Comparison of ENCODE assay signal across 8 cellular contexts in the genomic region with DNA sequence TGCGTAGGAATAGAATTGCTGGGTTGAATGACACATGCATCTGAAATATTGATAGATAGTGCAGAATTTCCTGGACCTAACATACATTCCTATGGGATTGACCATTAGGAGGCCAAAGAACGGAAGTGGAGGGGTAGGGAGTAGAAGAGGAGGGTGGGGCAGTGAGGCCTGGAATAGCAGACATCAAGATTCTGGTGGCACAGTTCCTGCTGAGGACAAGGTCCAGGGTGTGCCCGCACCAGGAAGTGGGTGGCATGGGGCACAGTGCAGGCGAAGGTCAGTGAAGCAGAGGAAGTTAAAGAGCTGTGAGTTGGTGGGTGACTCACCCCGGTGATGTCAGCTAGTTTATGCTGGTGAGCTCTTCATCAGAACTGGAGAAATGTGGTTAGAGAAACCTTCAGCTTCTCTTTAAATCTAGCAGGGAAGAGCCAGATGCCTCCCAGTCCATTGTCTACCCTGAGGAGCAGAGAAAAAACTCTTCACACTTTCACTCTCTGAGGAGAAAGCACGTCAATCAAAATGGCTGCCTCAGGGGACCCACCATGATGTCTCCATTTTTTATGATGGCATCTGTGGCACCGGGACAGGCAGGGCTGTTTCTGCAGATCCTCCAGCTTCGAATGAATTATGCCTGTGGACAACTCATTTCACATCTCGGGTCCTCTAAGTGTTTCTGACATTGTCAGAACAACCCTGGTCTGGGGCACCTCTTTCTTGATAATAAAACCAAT. TPM values are rescaled to one million over a fixed set of nuclear protein-coding genes. Genes with fewer than 3 reads are reported as not detected.
DNase-seq lines count a peak whose midpoint lies in the region; ATAC-seq and TF ChIP-seq lines count a peak whose summit lies in the region.

No MANE protein-coding gene starts in this region.

- H3K4me3 ChIP-seq in AG04449 (ENCODE audit: low read depth, low read length), result no peak overlapping the region
- H3K4me3 ChIP-seq in fibroblast of lung (replicated peaks in 1 of 4; ENCODE audit: control extremely low read depth in 1 of 4, insufficient read depth in 1 of 4, low read depth in 3 of 4, low read length in 4 of 4), result no peak overlapping the region
- H3K4me3 ChIP-seq in ovary, result no peak overlapping the region

- no peaks in the 10 kb centered on the region for H4K20me1 ChIP-seq in fibroblast of lung (ENCODE audit: control insufficient read depth, extremely low read depth, insufficient read depth, low read length)

- H2AFZ ChIP-seq in fibroblast of lung (ENCODE audit: low read length), result no peak overlapping the region

- H3K4me1 ChIP-seq in fibroblast of lung (ENCODE audit: control insufficient read depth, extremely low read depth, insufficient read depth, low read length) (peaks cover 11% of the 10 kb centered on the region), ovary (ENCODE audit: insufficient read depth) (no peaks in the 10 kb centered on the region)

- peak; percentile 80 for DNase-seq in AG04449 (ENCODE audit: low read depth, low spot score)
- DNase-seq in NCI-H226, result peak; percentile 86
- DNase-seq in activated CD8-positive, alpha-beta memory T cell treated with anti-CD3 and anti-CD28 coated beads, Interleukin-2, amount 50 U/mL, for 1 hour (ENCODE audit: extremely low read depth), result peak; percentile 17
- peak; percentile 80 to 96 for DNase-seq in fibroblast of lung (ENCODE audit: low read depth in 2 of 2)
- peak; percentile 94 for DNase-seq in renal cortical epithelial cell (ENCODE audit: low read depth)
- DNase-seq in ovary, result no peak
- no peak for DNase-seq in NCI-H69 (lab: John Stamatoyannopoulos, UW)

- no peak for TF ChIP-seq POLR2A in ovary (IDR thresholded peaks at IDR 0.05)

- ATAC-seq in GM21576 (IDR thresholded peaks at IDR 0.05; ENCODE audit: unreplicated experiment), result peak; percentile 68

- CTCF ChIA-PET in AG04449 (lab: Yijun Ruan, JAX), result interaction anchor here (0.6 to 2.0 kb wide), 3 partner anchors 151 to 458 kb away, joined by 3 to 6 read pairs (median 3); no protein-coding TSS in a partner anchor

- H3K9me3 ChIP-seq in fibroblast of lung (ENCODE audit: control insufficient read depth, insufficient read depth, low read depth, low read length) (no peaks in the 10 kb centered on the region), ovary (no peaks in the 10 kb centered on the region)

- POLR2A ChIA-PET in AG04449 (lab: Yijun Ruan, JAX), result interaction anchor here (0.6 to 1.8 kb wide), 7 partner anchors 8 to 276 kb away, joined by 3 to 20 read pairs (median 3); a partner anchor contains a TSS

- H3K27me3 ChIP-seq in fibroblast of lung (ENCODE audit: control insufficient read depth, insufficient read depth, low read length), result no peaks in the 10 kb centered on the region
- no peaks in the 10 kb centered on the region for H3K27me3 ChIP-seq in ovary

- TF ChIP-seq EP300 in ovary (IDR thresholded peaks at IDR 0.05), result no peak

- no peak overlapping the region for H3K4me2 ChIP-seq in fibroblast of lung (ENCODE audit: extremely low read depth, insufficient read depth, low read length)

- H3K79me2 ChIP-seq in fibroblast of lung (ENCODE audit: control insufficient read depth, insufficient read depth, low read length), result no peaks in the 10 kb centered on the region

- intact Hi-C loops in ovary (cut with DNase I), result loop anchor here in 2 of 4 donors (10.0 kb wide), 2 partner anchors 317 to 327 kb away; no protein-coding TSS in a partner anchor

- no peaks in the 10 kb centered on the region for H3K36me3 ChIP-seq in fibroblast of lung (ENCODE audit: control insufficient read depth, insufficient read depth, low read length)
- H3K36me3 ChIP-seq in ovary, result no peaks in the 10 kb centered on the region

- H3K27ac ChIP-seq in fibroblast of lung (ENCODE audit: insufficient read depth, low read length), result peak overlapping the region; percentile 42
- no peak overlapping the region for H3K27ac ChIP-seq in ovary

- 75 to 79% (median 78%) methylated on average over 9 of the region's 9 CpGs for WGBS in ovary, 3 donors

- TF ChIP-seq CTCF in AG04449 (IDR thresholded peaks at IDR 0.05; ENCODE audit: insufficient read depth, low read length, missing control alignments) (no peak), fibroblast of lung (conservative IDR thresholded peaks at IDR 0.05 in 1 of 2, IDR thresholded peaks at IDR 0.05 in 1 of 2; ENCODE audit: low read depth in 1 of 2, low read length in 2 of 2) (no peak), ovary (IDR thresholded peaks at IDR 0.05) (no peak)

- no peak overlapping the region for H3K9ac ChIP-seq in fibroblast of lung (ENCODE audit: insufficient read depth, low read length)

RNA-seq across cellular contexts. Expression of a gene that starts 55.9 kb away (rescaled TPM):
- total RNA-seq in fibroblast of lung (not detected in 2 replicates), renal cortical epithelial cell (not detected in 2 replicates), ovary (under 1 TPM in 1 of 7 donors, not detected in 6; 0.51 TPM)
- polyA plus RNA-seq in fibroblast of lung (not detected in 2 replicates), ovary (under 1 TPM; 0.04 to 0.17 TPM)
- 0.10 TPM in 1 of 2 replicates, not detected in the other for polyA plus RNA-seq in fibroblast of lung (2012)
- not detected in 2 replicates for polyA minus RNA-seq in fibroblast of lung (ENCODE audit: low replicate concordance)

Comparison
In these comparisons a context has a peak if more than half of its experiments do, and no peak if none do; other contexts are left out.
1. DNase-seq: peak in AG04449 (single experiment), NCI-H226 (single experiment), activated CD8-positive, alpha-beta memory T cell treated with anti-CD3 and anti-CD28 coated beads, Interleukin-2, amount 50 U/mL, for 1 hour (single experiment), fibroblast of lung (2 of 2) and renal cortical epithelial cell (single experiment); none in ovary (0 of 5) and NCI-H69 (single experiment).